Comparison of ENCODE assay signal across 27 cellular contexts in genomic region chr3:170201527-170201926, GRCh38.
"Had no signal": no experiment of that assay in that cellular context is flagged by ENCODE, and none has a peak within 500 bp of the region (broad histone marks: within the 10 kb centered on the region; RNA-seq: fewer than 3 reads in every experiment).

No MANE protein-coding gene starts in this region.

- H3K4me1 ChIP-seq: colonic mucosa, esophagus muscularis mucosa, gastrocnemius medialis, gastroesophageal sphincter, heart left ventricle, heart right ventricle had no signal

- DNase-seq: colonic mucosa; cortex of kidney; dermis blood vessel endothelial cell; dorsolateral prefrontal cortex; effector CD4-positive, alpha-beta T cell; effector CD8-positive, alpha-beta T cell; effector memory CD4-positive, alpha-beta T cell; effector memory CD8-positive, alpha-beta T cell; endodermal cell; erythroblast; esophagus squamous epithelium; foreskin keratinocyte; foreskin melanocyte; gastrocnemius medialis; glutamatergic neuron; head of caudate nucleus; heart left ventricle; heart right ventricle had no signal

- H3K36me3 ChIP-seq: colonic mucosa, esophagus muscularis mucosa, esophagus squamous epithelium, gastrocnemius medialis, gastroesophageal sphincter, heart left ventricle, heart right ventricle had no signal

- H3K27me3 ChIP-seq: colonic mucosa, esophagus muscularis mucosa, esophagus squamous epithelium, foreskin keratinocyte, gastrocnemius medialis, gastroesophageal sphincter had no signal

- ATAC-seq: effector memory CD8-positive, alpha-beta T cell; esophagus mucosa; foreskin keratinocyte; gastrocnemius medialis; gastroesophageal sphincter; heart left ventricle; heart right ventricle had no signal

- FAIRE-seq: colon, endometrium, endothelial cell of umbilical vein, frontal cortex had no signal

- H3K9me3 ChIP-seq: colonic mucosa, esophagus muscularis mucosa, esophagus squamous epithelium, gastrocnemius medialis, gastroesophageal sphincter, heart left ventricle, heart right ventricle had no signal

- H3K27ac ChIP-seq: colonic mucosa, coronary artery, dorsolateral prefrontal cortex, epithelial cell of prostate, esophagus muscularis mucosa, esophagus squamous epithelium, foreskin keratinocyte, gastrocnemius medialis, gastroesophageal sphincter, heart left ventricle, heart right ventricle had no signal

- H3K4me3 ChIP-seq: colonic mucosa, coronary artery, dorsolateral prefrontal cortex, esophagus muscularis mucosa, esophagus squamous epithelium, gastrocnemius medialis, gastroesophageal sphincter, heart left ventricle, heart right ventricle had no signal
